ENCODE assay signal across 16 cellular contexts in genomic region chr10:1575481-1576244, GRCh38.
"Had no signal": no experiment of that assay in that cellular context is flagged by ENCODE, and none has a peak within 500 bp of the region (broad histone marks: within the 10 kb centered on the region; RNA-seq: fewer than 3 reads in every experiment).

No MANE protein-coding gene starts in this region.

- H3K4me3 Mint-ChIP-seq: activated CD4-positive, alpha-beta memory T cell treated with anti-CD3 and anti-CD28 coated beads for 36 hours; activated naive CD8-positive, alpha-beta T cell treated with anti-CD3 and anti-CD28 coated beads, Interleukin-2, amount 10 ng/mL, durations not matched to agents 7 days and 5 days; endodermal cell; neural crest cell; stimulated activated naive B cell treated with anti-CD40 and anti-IgM and Interleukin-4, amounts not matched to agents 10 μg/mL and 1 μg/mL and 100 μg/mL, for 72 hours; T-helper 17 cell had no signal

- H3K4me1 Mint-ChIP-seq: endodermal cell had no signal

- H3K27me3 ChIP-seq: hepatocyte, upper lobe of left lung had no signal

- H3K27ac Mint-ChIP-seq: activated CD4-positive, alpha-beta memory T cell treated with anti-CD3 and anti-CD28 coated beads for 36 hours; activated naive CD8-positive, alpha-beta T cell treated with anti-CD3 and anti-CD28 coated beads, Interleukin-2, amount 10 ng/mL, durations not matched to agents 7 days and 5 days; endodermal cell; stimulated activated naive B cell treated with anti-CD40 and anti-IgM and Interleukin-4, amounts not matched to agents 10 μg/mL and 1 μg/mL and 100 μg/mL, for 72 hours; T-helper 17 cell had no signal

- H3K36me3 Mint-ChIP-seq: activated CD4-positive, alpha-beta memory T cell treated with anti-CD3 and anti-CD28 coated beads for 36 hours; activated naive CD8-positive, alpha-beta T cell treated with anti-CD3 and anti-CD28 coated beads, Interleukin-2, amount 10 ng/mL, durations not matched to agents 7 days and 5 days had no signal

- H2AFZ ChIP-seq: hepatocyte, parathyroid adenoma had no signal

- H3K27ac ChIP-seq: hepatocyte, parathyroid adenoma, upper lobe of left lung had no signal

- H3K36me3 ChIP-seq: upper lobe of left lung had no signal

- H3K4me3 ChIP-seq: hepatocyte, upper lobe of left lung had no signal

- H3K9me3 Mint-ChIP-seq: activated CD4-positive, alpha-beta memory T cell treated with anti-CD3 and anti-CD28 coated beads for 36 hours; endodermal cell had no signal

- DNase-seq: activated CD4-positive, alpha-beta memory T cell treated with anti-CD3 and anti-CD28 coated beads for 36 hours; activated gamma-delta T cell treated with Interleukin-2 at 50 U/mL for 16 hours; activated naive CD8-positive, alpha-beta T cell treated with anti-CD3 and anti-CD28 coated beads, Interleukin-2, amount 10 ng/mL, durations not matched to agents 7 days and 5 days; activated T-cell treated with anti-CD3 and anti-CD28 coated beads, Interleukin-2, amount 50 U/mL, for 48 hours; anterior cingulate cortex; endodermal cell; erythroblast; kidney glomerular epithelial cell; stimulated activated CD4-positive, alpha-beta T cell treated with anti-CD3 and anti-CD28 coated beads, Interleukin-1b, Interleukin-23, amount 100 ng/mL, for 48 hours; stimulated activated naive B cell treated with anti-CD40 and anti-IgM and Interleukin-4, amounts not matched to agents 10 μg/mL and 1 μg/mL and 100 μg/mL, for 72 hours; T-helper 17 cell; upper lobe of left lung had no signal

- H3K27me3 Mint-ChIP-seq: activated naive CD8-positive, alpha-beta T cell treated with anti-CD3 and anti-CD28 coated beads, Interleukin-2, amount 10 ng/mL, durations not matched to agents 7 days and 5 days had no signal

- ATAC-seq: activated CD4-positive, CD25-positive, alpha-beta regulatory T cell treated with anti-CD3 and anti-CD28 coated beads, Interleukin-2, amount 50 U/mL, for 24 hours; T-helper 17 cell had no signal

- H3K9ac ChIP-seq: parathyroid adenoma had no signal

- H3K4me2 ChIP-seq: hepatocyte had no signal

- H3K4me1 ChIP-seq: upper lobe of left lung had no signal

- H3K79me2 ChIP-seq: hepatocyte, parathyroid adenoma had no signal

- H3K9me3 ChIP-seq: upper lobe of left lung had no signal
